ENCODE assay signal across 8 cellular contexts in the genomic region with DNA sequence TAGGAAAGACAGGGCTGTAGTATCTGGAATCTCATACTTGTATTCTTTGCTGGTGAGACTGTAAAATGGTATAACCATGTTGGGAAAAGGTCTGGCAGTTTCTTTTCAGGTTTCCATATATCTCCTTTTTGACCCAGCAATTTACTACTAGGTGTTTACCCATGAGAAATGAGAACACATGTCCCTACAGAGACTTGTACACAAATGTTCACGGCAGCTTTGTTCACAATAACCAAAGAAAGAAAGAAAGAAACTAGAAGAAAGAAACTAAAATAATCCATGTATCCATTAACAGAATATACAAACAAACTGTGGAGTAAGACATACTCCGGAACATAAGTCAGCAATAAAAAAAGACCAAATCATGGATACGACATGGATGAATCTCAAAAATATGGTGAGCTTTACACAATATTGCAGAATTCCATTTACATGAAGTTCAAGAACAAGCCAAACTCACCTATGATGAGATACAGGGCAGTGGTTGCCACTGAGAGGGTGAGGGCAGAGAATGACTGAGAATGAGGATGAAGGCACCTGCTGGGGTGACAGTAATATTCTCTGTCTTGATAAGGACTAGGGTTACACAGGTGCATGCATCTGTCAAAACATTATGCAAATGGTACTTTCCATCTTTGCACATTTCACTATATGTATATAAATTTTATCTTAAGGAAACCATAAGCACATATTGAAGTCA. TPM values are rescaled to one million over a fixed set of nuclear protein-coding genes. Genes with fewer than 3 reads are reported as not detected.
DNase-seq lines count a peak whose midpoint lies in the region; ATAC-seq and TF ChIP-seq lines count a peak whose summit lies in the region.

No MANE protein-coding gene starts in this region.

- H3K4me3 ChIP-seq in SK-N-SH (ENCODE audit: low read depth in 2 of 2, low read length in 1 of 2) (peak overlapping the region in 1 of 2 experiments; percentile 86; a peak in 1 of 4 replicates), spleen (peak overlapping the region in 2 of 8 donors; percentile 84 to 95)

- no peak for TF ChIP-seq POLR2A in spleen (IDR thresholded peaks at IDR 0.05)

- no peaks in the 10 kb centered on the region for H3K9me2 ChIP-seq in SK-N-SH

- TF ChIP-seq CTCF in SK-N-SH (IDR thresholded peaks at IDR 0.05) (no peak), spleen (IDR thresholded peaks at IDR 0.05 in 8 of 11, conservative IDR thresholded peaks at IDR 0.05 in 3 of 11) (no peak)

- ATAC-seq in SK-N-SH treated with all-trans-retinoic acid at 6 μM for 48 hours (no peak), HG03108 (IDR thresholded peaks at IDR 0.05; ENCODE audit: unreplicated experiment) (peak; percentile 16)
- no peak for ATAC-seq in central memory CD8-positive, alpha-beta T cell (replicated peaks; ENCODE audit: extremely low read depth, poor library complexity, severe bottlenecking)

- H3K36me3 ChIP-seq in SK-N-SH (replicated peaks in 1 of 2; ENCODE audit: control insufficient read depth in 1 of 2, insufficient read depth in 2 of 2, low read length in 1 of 2) (no peaks in the 10 kb centered on the region), spleen (no peaks in the 10 kb centered on the region)

- H3K4me2 ChIP-seq in SK-N-SH, result peak overlapping the region; percentile 95; the same call in 1 of the 2 replicates

- no peak for DNase-seq in SK-N-SH
- DNase-seq in central memory CD8-positive, alpha-beta T cell (ENCODE audit: low spot score in 2 of 2), result no peak
- DNase-seq in spleen, result no peak
- no peak for DNase-seq in activated CD4-positive, CD25-positive, alpha-beta regulatory T cell (lab: John Stamatoyannopoulos, UW)
- DNase-seq in amygdala (lab: John Stamatoyannopoulos, UW), result no peak
- DNase-seq in NCI-H748 (lab: John Stamatoyannopoulos, UW; ENCODE audit: unreplicated experiment), result no peak

- H3K27ac ChIP-seq in SK-N-SH (ENCODE audit: low read depth in 2 of 2, low read length in 1 of 2) (peak overlapping the region; percentile 67 to 100), spleen (peak overlapping the region in 7 of 8 donors; percentile 89 to 93 (median 90))

- peaks cover 36% of the 10 kb centered on the region for H3K36me3 Mint-ChIP-seq in central memory CD8-positive, alpha-beta T cell (ENCODE audit: insufficient read depth)

- peaks cover 77% of the 10 kb centered on the region for H3K4me1 Mint-ChIP-seq in central memory CD8-positive, alpha-beta T cell

- intact Hi-C loops in spleen (cut with DNase I; ENCODE audit: low total_unique reads), result no loop called here

- no peaks in the 10 kb centered on the region for H3K27me3 Mint-ChIP-seq in central memory CD8-positive, alpha-beta T cell

- H3K4me1 ChIP-seq in SK-N-SH (ENCODE audit: control insufficient read depth in 1 of 2, insufficient read depth in 2 of 2, low read depth in 1 of 2, low read length in 1 of 2), result peaks cover 4 to 49% of the 10 kb centered on the region in 2 experiments; a peak in 3 of 4 replicates
- peaks cover 35 to 97% (median 83%) of the 10 kb centered on the region in 6 donors for H3K4me1 ChIP-seq in spleen

- H3K27ac Mint-ChIP-seq in central memory CD8-positive, alpha-beta T cell (ENCODE audit: low read depth), result peak overlapping the region; percentile 99

- no peak for TF ChIP-seq RAD21 in SK-N-SH (IDR thresholded peaks at IDR 0.05; ENCODE audit: low read length)

- H3F3A ChIP-seq in SK-N-SH (replicated peaks; ENCODE audit: insufficient read depth), result peaks cover 21% of the 10 kb centered on the region

- peak overlapping the region; percentile 97 for H3K4me3 Mint-ChIP-seq in central memory CD8-positive, alpha-beta T cell

- WGBS in SK-N-SH (ENCODE audit: low lambda C conversion rate), result 95% methylated on average over 3 of the region's 3 CpGs
- 78 to 92% (median 83%) methylated on average over 3 of the region's 3 CpGs for WGBS in spleen, 5 donors

- POLR2A ChIA-PET in SK-N-SH (lab: Yijun Ruan, JAX), result interaction anchor here (1.5 kb wide), 1 partner anchor 16 kb away, joined by 4 read pairs; no protein-coding TSS in a partner anchor

- no peaks in the 10 kb centered on the region for H3K27me3 ChIP-seq in SK-N-SH (ENCODE audit: insufficient read depth)
- no peaks in the 10 kb centered on the region for H3K27me3 ChIP-seq in spleen (replicated peaks in 1 of 7)

- no peak for TF ChIP-seq EP300 in SK-N-SH (IDR thresholded peaks at IDR 0.05; ENCODE audit: borderline replicate concordance in 1 of 2, low read depth in 1 of 2, low read length in 1 of 2)

- H3K9me3 ChIP-seq in SK-N-SH (no peaks in the 10 kb centered on the region), spleen (no peaks in the 10 kb centered on the region)

- H2AFZ ChIP-seq in SK-N-SH (ENCODE audit: low read depth), result no peak overlapping the region

- no peak overlapping the region for H3K9ac ChIP-seq in SK-N-SH

- H3K9me3 Mint-ChIP-seq in central memory CD8-positive, alpha-beta T cell, result no peaks in the 10 kb centered on the region

- no peaks in the 10 kb centered on the region; the same call in 1 of the 2 replicates for H4K20me1 ChIP-seq in SK-N-SH (ENCODE audit: insufficient read depth)

- CTCF ChIA-PET in SK-N-SH (lab: Yijun Ruan, JAX), result interaction anchor here (2.1 to 7.0 kb wide), 2 partner anchors 13 to 221 kb away, joined by 11 to 56 read pairs; no protein-coding TSS in a partner anchor

- peaks cover 83% of the 10 kb centered on the region for H3K79me2 ChIP-seq in SK-N-SH (ENCODE audit: insufficient read depth)

TF ChIP-seq in SK-N-SH, 30 proteins besides CTCF, POLR2A, EP300 and RAD21 (continues in another document):
- TF ChIP-seq JUND (IDR thresholded peaks at IDR 0.05), result no peak
- TF ChIP-seq, protein P1, sequence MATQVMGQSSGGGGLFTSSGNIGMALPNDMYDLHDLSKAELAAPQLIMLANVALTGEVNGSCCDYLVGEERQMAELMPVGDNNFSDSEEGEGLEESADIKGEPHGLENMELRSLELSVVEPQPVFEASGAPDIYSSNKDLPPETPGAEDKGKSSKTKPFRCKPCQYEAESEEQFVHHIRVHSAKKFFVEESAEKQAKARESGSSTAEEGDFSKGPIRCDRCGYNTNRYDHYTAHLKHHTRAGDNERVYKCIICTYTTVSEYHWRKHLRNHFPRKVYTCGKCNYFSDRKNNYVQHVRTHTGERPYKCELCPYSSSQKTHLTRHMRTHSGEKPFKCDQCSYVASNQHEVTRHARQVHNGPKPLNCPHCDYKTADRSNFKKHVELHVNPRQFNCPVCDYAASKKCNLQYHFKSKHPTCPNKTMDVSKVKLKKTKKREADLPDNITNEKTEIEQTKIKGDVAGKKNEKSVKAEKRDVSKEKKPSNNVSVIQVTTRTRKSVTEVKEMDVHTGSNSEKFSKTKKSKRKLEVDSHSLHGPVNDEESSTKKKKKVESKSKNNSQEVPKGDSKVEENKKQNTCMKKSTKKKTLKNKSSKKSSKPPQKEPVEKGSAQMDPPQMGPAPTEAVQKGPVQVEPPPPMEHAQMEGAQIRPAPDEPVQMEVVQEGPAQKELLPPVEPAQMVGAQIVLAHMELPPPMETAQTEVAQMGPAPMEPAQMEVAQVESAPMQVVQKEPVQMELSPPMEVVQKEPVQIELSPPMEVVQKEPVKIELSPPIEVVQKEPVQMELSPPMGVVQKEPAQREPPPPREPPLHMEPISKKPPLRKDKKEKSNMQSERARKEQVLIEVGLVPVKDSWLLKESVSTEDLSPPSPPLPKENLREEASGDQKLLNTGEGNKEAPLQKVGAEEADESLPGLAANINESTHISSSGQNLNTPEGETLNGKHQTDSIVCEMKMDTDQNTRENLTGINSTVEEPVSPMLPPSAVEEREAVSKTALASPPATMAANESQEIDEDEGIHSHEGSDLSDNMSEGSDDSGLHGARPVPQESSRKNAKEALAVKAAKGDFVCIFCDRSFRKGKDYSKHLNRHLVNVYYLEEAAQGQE (IDR thresholded peaks at IDR 0.05; ENCODE audit: low read depth, low read length), result no peak
- no peak for TF ChIP-seq TEAD4 (IDR thresholded peaks at IDR 0.05; ENCODE audit: borderline replicate concordance, insufficient read depth)
- no peak for TF ChIP-seq RFX5 (IDR thresholded peaks at IDR 0.05; ENCODE audit: low read length)

TF ChIP-seq in SK-N-SH treated with all-trans-retinoic acid at 6 μM for 48 hours, 23 proteins besides CTCF, POLR2A, EP300 and RAD21:
- no peak for TF ChIP-seq ZNF565 (CRISPR knock-in tag; conservative IDR thresholded peaks at IDR 0.05; ENCODE audit: low read depth)
- TF ChIP-seq ZNF70 (CRISPR knock-in tag; IDR thresholded peaks at IDR 0.05), result no peak
- TF ChIP-seq TCF4 (CRISPR knock-in tag; IDR thresholded peaks at IDR 0.05; ENCODE audit: borderline replicate concordance), result no peak
- TF ChIP-seq ISL1 (CRISPR knock-in tag; IDR thresholded peaks at IDR 0.05), result no peak
TF ChIP-seq in SK-N-SH treated with all-trans-retinoic acid at 6 μM for 48 hours: peak in this region for 0.

RNA-seq across cellular contexts. Expression of a gene that starts 2.7 kb away (rescaled TPM):
- polyA plus RNA-seq in SK-N-SH (2012; rRNA removed) (21.2 and 22.6 TPM in 2 replicates), spleen (10 to 100 TPM; 30.4 to 58.2 (median 38.0) TPM)
- polyA plus RNA-seq in SK-N-SH (2012; cell fraction: cytosol; rRNA removed), result 24.3 and 25.7 TPM in 2 replicates
- polyA plus RNA-seq in SK-N-SH (2012; cell fraction: nucleus; rRNA removed), result 27.3 and 28.7 TPM in 2 replicates
- total RNA-seq in spleen, result 100 to 1,000 TPM in 1 of 7 donors, 10 to 100 TPM in 6; 57.0 to 106 (median 82.2) TPM
